26 cellular contexts compared by ENCODE assay signal in genomic region chr7:2481195-2481594, GRCh38. TPM values are rescaled to one million over a fixed set of nuclear protein-coding genes. Genes with fewer than 3 reads are reported as not detected.
"Had no signal": no experiment of that assay in that cellular context is flagged by ENCODE, and none has a peak within 500 bp of the region (broad histone marks: within the 10 kb centered on the region; RNA-seq: fewer than 3 reads in every experiment).

No MANE protein-coding gene starts in this region.

- DNase-seq: Karpas-422, KG1, MG63, NCI-H1092, NCI-H1105 treated with DMSO at 0.1 percent for 48 hours, NCI-H1417 treated with DMSO at 0.1 percent for 48 hours, NCI-H146, NCI-H1694 treated with DMSO at 0.1 percent for 48 hours, NCI-H1930, NCI-H2081 treated with DMSO at 0.1 percent for 48 hours, NCI-H2171, NCI-H226, NCI-H446, NCI-H510A, NCI-H524 treated with DMSO at 0.1 percent for 48 hours, NCI-H69, NCI-H774, PC-3, SHP77 treated with DMSO at 0.1 percent for 48 hours, T-helper 1 cell had no signal

- H3K27ac ChIP-seq: RWPE1, SJCRH30 had no signal

- H3K4me3 ChIP-seq: MG63, SJCRH30 had no signal

- ATAC-seq: Panc1, PC-3, SK-N-SH treated with all-trans-retinoic acid at 6 μM for 48 hours had no signal

- H3K36me3 ChIP-seq: MG63, SJCRH30 had no signal

- H3K27me3 ChIP-seq: MG63 had no signal

RNA-seq across cellular contexts. Expression of gene GRIFIN, which starts 5.0 kb away (rescaled TPM):
- total RNA-seq: HT1080, OCI-LY7, PC-3, SJCRH30 had no signal
